ENCODE assay signal across 9 cellular contexts in the genomic region with DNA sequence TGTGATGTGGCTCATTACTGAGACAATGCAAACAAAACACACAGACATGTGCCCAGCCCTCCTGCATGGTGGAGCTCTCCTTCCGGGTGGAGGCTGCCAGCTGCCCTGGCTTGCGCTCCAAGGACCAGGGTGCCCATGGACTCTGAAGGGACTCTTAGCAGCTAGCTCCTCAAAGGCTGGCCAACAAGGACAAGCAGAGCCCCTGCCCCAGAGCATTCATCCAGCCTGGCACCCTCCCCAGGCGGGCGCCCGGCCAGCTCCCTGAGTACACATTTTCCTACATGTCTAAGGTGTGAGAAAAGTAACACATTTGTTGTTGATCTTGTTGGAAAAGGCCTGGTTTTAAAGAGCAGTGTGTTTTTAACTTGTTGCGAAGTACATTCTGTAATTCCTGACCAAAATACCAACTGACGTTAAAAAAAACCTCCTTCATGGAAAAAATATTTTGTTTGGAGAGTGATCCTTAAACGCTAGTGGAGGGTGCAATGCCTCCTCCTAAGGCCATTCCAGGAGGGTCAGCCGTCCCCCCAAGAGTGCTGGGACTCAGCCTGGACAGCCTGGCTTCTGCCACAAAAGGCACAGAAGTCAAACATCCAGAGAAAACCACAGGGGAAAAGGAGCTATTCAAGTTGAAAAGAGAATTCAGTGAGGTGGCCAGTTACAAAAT.
DNase-seq lines count a peak whose midpoint lies in the region; ATAC-seq and TF ChIP-seq lines count a peak whose summit lies in the region.
"Had no signal": no experiment of that assay in that cellular context is flagged by ENCODE, and none has a peak within 500 bp of the region (broad histone marks: within the 10 kb centered on the region; RNA-seq: fewer than 3 reads in every experiment).

No MANE protein-coding gene starts in this region.

- intact Hi-C loops in aorta (cut with DNase I), result loop anchor here in 1 of 2 donors (1.0 kb wide), 1 partner anchor 86 kb away; no protein-coding TSS in a partner anchor

- H3K36me3 ChIP-seq in osteoblast (ENCODE audit: insufficient read depth, low read length) (no peaks in the 10 kb centered on the region), aorta (ENCODE audit: control insufficient read depth in 1 of 2, insufficient read depth in 2 of 2, low read length in 1 of 2) (no peaks in the 10 kb centered on the region)

- peak; percentile 20 for DNase-seq in activated CD8-positive, alpha-beta memory T cell treated with anti-CD3 and anti-CD28 coated beads, Interleukin-2, amount 50 U/mL, for 48 hours
- no peak for DNase-seq in activated CD8-positive, alpha-beta memory T cell treated with anti-CD3 and anti-CD28 coated beads for 24 hours
- DNase-seq in fibroblast of villous mesenchyme (ENCODE audit: low read depth) (peak; percentile 25), osteoblast (ENCODE audit: insufficient read length, low spot score, missing footprints) (peak; percentile 80), aorta (peak; percentile 86 to 94), NCI-H146 treated with DMSO at 0.1 percent for 48 hours (lab: John Stamatoyannopoulos, UW; ENCODE audit: unreplicated experiment) (no peak)
- DNase-seq in activated CD4-positive, CD25-positive, alpha-beta regulatory T cell (lab: John Stamatoyannopoulos, UW), result no peak
- DNase-seq: NCI-H1048 had no signal

- H3K4me3 ChIP-seq in fibroblast of villous mesenchyme (ENCODE audit: low read depth, low read length) (no peak overlapping the region), osteoblast (ENCODE audit: insufficient read depth, low read length) (no peak overlapping the region), aorta (ENCODE audit: low read length in 2 of 2) (no peak overlapping the region)

- ATAC-seq in aorta (ENCODE audit: low FRiP score) (peak; percentile 74), HG02885 (IDR thresholded peaks at IDR 0.05; ENCODE audit: poor library complexity, unreplicated experiment) (no peak)

- H3K27ac ChIP-seq in osteoblast (ENCODE audit: low read depth, low read length) (peak overlapping the region; percentile 58), aorta (ENCODE audit: low read depth in 1 of 2, low read length in 2 of 2) (peak overlapping the region; percentile 80 to 84)

- H4K20me1 ChIP-seq in osteoblast (ENCODE audit: insufficient read depth, low read length), result no peaks in the 10 kb centered on the region

- 4 to 7% methylated on average over 9 of the region's 9 CpGs for WGBS in aorta, 2 donors

- H3K27me3 ChIP-seq in osteoblast (ENCODE audit: insufficient read depth, low read length) (no peaks in the 10 kb centered on the region), aorta (ENCODE audit: control insufficient read depth in 1 of 2, insufficient read depth in 2 of 2, low read length in 1 of 2) (no peaks in the 10 kb centered on the region)

- peaks cover 21% of the 10 kb centered on the region for H3K4me1 ChIP-seq in osteoblast (ENCODE audit: insufficient read depth, low read length)
- no peaks in the 10 kb centered on the region for H3K4me1 ChIP-seq in aorta (ENCODE audit: control insufficient read depth in 1 of 2, insufficient read depth in 2 of 2, low read length in 2 of 2)

- TF ChIP-seq CTCF in fibroblast of villous mesenchyme (IDR thresholded peaks at IDR 0.05; ENCODE audit: insufficient read depth, low read depth, low read length) (no peak), osteoblast (IDR thresholded peaks at IDR 0.05; ENCODE audit: extremely low read depth, low read depth, low read length) (no peak)

- peak overlapping the region; percentile 83 for H2AFZ ChIP-seq in osteoblast (ENCODE audit: low read length)

- H3K9me3 ChIP-seq in osteoblast (ENCODE audit: low read depth, low read length), result no peaks in the 10 kb centered on the region
- H3K9me3 ChIP-seq in aorta (ENCODE audit: control insufficient read depth, low read length), result no peaks in the 10 kb centered on the region

- H3K4me2 ChIP-seq in osteoblast (ENCODE audit: insufficient read depth, low read length), result peak overlapping the region; percentile 27

- H3K79me2 ChIP-seq in osteoblast (ENCODE audit: insufficient read depth, low read length), result no peaks in the 10 kb centered on the region

Comparison
In these comparisons a context has a peak if more than half of its experiments do, and no peak if none do; other contexts are left out.
1. DNase-seq: peak in activated CD8-positive, alpha-beta memory T cell treated with anti-CD3 and anti-CD28 coated beads, Interleukin-2, amount 50 U/mL, for 48 hours (single experiment), fibroblast of villous mesenchyme (single experiment), osteoblast (single experiment) and aorta (2 of 2); none in activated CD8-positive, alpha-beta memory T cell treated with anti-CD3 and anti-CD28 coated beads for 24 hours (single experiment), NCI-H146 treated with DMSO at 0.1 percent for 48 hours (single experiment) and activated CD4-positive, CD25-positive, alpha-beta regulatory T cell (0 of 4).